Comparison of ENCODE assay signal across 8 cellular contexts in the genomic region with DNA sequence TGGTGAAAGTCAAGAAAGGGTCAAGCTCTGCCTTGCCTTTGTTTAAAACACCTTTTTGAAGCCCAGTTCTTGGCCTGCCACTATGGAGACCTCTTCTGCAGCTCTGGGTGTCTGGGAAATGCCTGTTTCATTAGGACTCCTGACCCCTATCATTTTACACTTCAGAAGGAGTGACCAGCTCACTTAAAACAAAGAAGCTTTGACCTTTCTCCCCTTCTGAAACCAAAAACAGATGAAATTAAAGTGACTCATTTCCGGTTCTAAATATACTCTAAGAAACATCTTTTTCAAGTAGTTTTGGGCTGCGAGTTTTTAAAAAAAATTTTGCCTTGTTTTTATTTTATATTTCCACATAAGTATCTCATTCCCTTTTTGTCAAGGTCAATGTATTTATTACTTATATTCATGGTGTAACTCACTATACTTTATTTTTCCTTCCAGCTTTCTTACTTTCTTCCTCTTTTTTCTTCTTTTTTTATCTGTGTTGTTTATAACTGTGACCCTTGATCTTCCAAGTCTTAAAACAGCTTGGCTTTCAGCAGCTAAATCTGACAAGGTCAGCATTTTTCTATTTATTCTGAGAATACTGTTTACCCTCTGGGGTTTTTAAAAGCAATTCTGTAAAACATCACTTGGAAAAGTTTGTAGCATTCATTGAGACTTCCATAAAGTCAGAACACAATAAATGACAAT.
DNase-seq lines count a peak whose midpoint lies in the region; ATAC-seq, FAIRE-seq and TF ChIP-seq lines count a peak whose summit lies in the region.
"Had no signal": no experiment of that assay in that cellular context is flagged by ENCODE, and none has a peak within 500 bp of the region (broad histone marks: within the 10 kb centered on the region; RNA-seq: fewer than 3 reads in every experiment).

No MANE protein-coding gene starts in this region.

- intact Hi-C loops in K562 (cut with micrococcal nuclease) = no loop called here
- intact Hi-C loops in natural killer cell (cut with micrococcal nuclease) = no loop called here
- intact Hi-C loops in prostate gland (cut with DNase I) = no loop called here

- H3K4me3 ChIP-seq in K562 (no peak overlapping the region), prostate gland (no peak overlapping the region)
- H3K4me3 ChIP-seq: esophagus muscularis mucosa had no signal

- H4K20me1 ChIP-seq in K562 (replicated peaks; ENCODE audit: control insufficient read depth, insufficient read depth, low read length) = no peaks in the 10 kb centered on the region

- no peak overlapping the region for H2AFZ ChIP-seq in K562 (ENCODE audit: low read depth, low read length)

- H3K79me2 ChIP-seq in K562 (ENCODE audit: control insufficient read depth, insufficient read depth, low read length) = no peaks in the 10 kb centered on the region

- no peak for TF ChIP-seq EP300 in K562 (IDR thresholded peaks at IDR 0.05; ENCODE audit: low read length)

- DNase-seq in K562 (ENCODE audit: extremely low read depth in 1 of 4, low spot score in 3 of 4) (no peak), stromal cell of bone marrow (ENCODE audit: low read depth) (peak; percentile 34), natural killer cell (no peak), middle frontal gyrus (ENCODE audit: extremely low spot score, low spot score) (no peak), prostate gland (ENCODE audit: low spot score) (no peak)

- H3K36me3 Mint-ChIP-seq in natural killer cell = no peaks in the 10 kb centered on the region

- FAIRE-seq in K562 (lab: Jason Lieb, UNC) = no peak

- ATAC-seq in GM19351 (IDR thresholded peaks at IDR 0.05; ENCODE audit: unreplicated experiment) = peak; percentile 67
- ATAC-seq in HG03280 (IDR thresholded peaks at IDR 0.05; ENCODE audit: unreplicated experiment) = peak; percentile 65
- no peak for ATAC-seq in K562
- ATAC-seq in natural killer cell = no peak

- TF ChIP-seq CTCF in K562 (IDR thresholded peaks at IDR 0.05 in 2 of 3, conservative IDR thresholded peaks at IDR 0.05 in 1 of 3; ENCODE audit: insufficient read depth in 2 of 3, low read depth in 1 of 3, low read length in 3 of 3) = no peak
- TF ChIP-seq CTCF in natural killer cell (IDR thresholded peaks at IDR 0.05) = no peak
- no peak for TF ChIP-seq CTCF in prostate gland (IDR thresholded peaks at IDR 0.05)

- no peak overlapping the region for H3K27ac Mint-ChIP-seq in natural killer cell

- peaks cover 6% of the 10 kb centered on the region in 2 donors for H3K9me3 Mint-ChIP-seq in natural killer cell

- in situ Hi-C loops in K562 (cut with MboI) = no loop called here

- H3K36me3 ChIP-seq in K562 (ENCODE audit: control insufficient read depth, insufficient read depth, low read length) (no peaks in the 10 kb centered on the region), prostate gland (no peaks in the 10 kb centered on the region)
- H3K36me3 ChIP-seq: esophagus muscularis mucosa had no signal

- no peaks in the 10 kb centered on the region for H3K9me1 ChIP-seq in K562 (ENCODE audit: control insufficient read depth, insufficient read depth, low read length)

- H3K27me3 ChIP-seq in K562 (ENCODE audit: control insufficient read depth in 2 of 2, insufficient read depth in 2 of 2, low read length in 2 of 2) = no peaks in the 10 kb centered on the region
- no peaks in the 10 kb centered on the region for H3K27me3 ChIP-seq in prostate gland (replicated peaks; ENCODE audit: insufficient read depth)
- H3K27me3 ChIP-seq: esophagus muscularis mucosa had no signal

- no peaks in the 10 kb centered on the region for H3K4me1 ChIP-seq in K562 (replicated peaks in 1 of 2; ENCODE audit: control insufficient read depth in 2 of 2, insufficient read depth in 2 of 2, low read length in 2 of 2)
- no peaks in the 10 kb centered on the region for H3K4me1 ChIP-seq in prostate gland (replicated peaks)

- H3K9me3 ChIP-seq in K562 (replicated peaks; ENCODE audit: control insufficient read depth, insufficient read depth, low read depth, low read length) (no peaks in the 10 kb centered on the region), prostate gland (no peaks in the 10 kb centered on the region)
- H3K9me3 ChIP-seq: esophagus muscularis mucosa had no signal

- 0% methylated on average over 2 of the region's 2 CpGs for WGBS in K562 (ENCODE audit: insufficient coverage, low coverage, missing lambda C conversion rate)
- WGBS in prostate gland = 65% methylated on average over 2 of the region's 2 CpGs

- no peak overlapping the region for H3K4me2 ChIP-seq in K562 (ENCODE audit: insufficient read depth, low read length)

- no peak for TF ChIP-seq POLR2A in K562 (conservative IDR thresholded peaks at IDR 0.05)
- TF ChIP-seq POLR2A in prostate gland (IDR thresholded peaks at IDR 0.05) = no peak

- H3K27ac ChIP-seq in K562 (ENCODE audit: extremely low read depth, low read depth, low read length) = no peak overlapping the region
- H3K27ac ChIP-seq in prostate gland = no peak overlapping the region
- H3K27ac ChIP-seq: esophagus muscularis mucosa had no signal

- H3K4me3 Mint-ChIP-seq in natural killer cell = no peak overlapping the region

- no peaks in the 10 kb centered on the region for H3K27me3 Mint-ChIP-seq in natural killer cell (ENCODE audit: low read depth in 2 of 2)

- H3K9ac ChIP-seq in K562 (ENCODE audit: insufficient read depth in 1 of 2, low read depth in 2 of 2, low read length in 2 of 2) = no peak overlapping the region

- CTCF ChIA-PET in K562 (lab: Yijun Ruan, JAX; ENCODE audit: low intra/inter-chr PET ratio) = no interaction called here

- POLR2A ChIA-PET in K562 (lab: Yijun Ruan, JAX) = interaction anchor here (1.0 kb wide), 1 partner anchor 9 kb away, joined by 3 read pairs; no protein-coding TSS in a partner anchor

- no peak for TF ChIP-seq RAD21 in K562 (CRISPR knock-in tag; conservative IDR thresholded peaks at IDR 0.05 in 1 of 2, IDR thresholded peaks at IDR 0.05 in 1 of 2)

- no peaks in the 10 kb centered on the region for H3K4me1 Mint-ChIP-seq in natural killer cell

- BruUV-seq in K562 (replicated peaks; lab: Mats Ljungman, UMichigan) = no TSS peak

TF ChIP-seq in K562, 482 proteins besides CTCF, POLR2A, EP300 and RAD21:
- TF ChIP-seq MAFK (IDR thresholded peaks at IDR 0.05; ENCODE audit: low read length) (peak; percentile 53; the same call in 1 of the 2 replicates), MAFG (tag; conservative IDR thresholded peaks at IDR 0.05) (0 out of 2 replicates have a peak, but pooled peaks have one; percentile 42), ZNF316 (IDR thresholded peaks at IDR 0.05) (peak; percentile 41), MAFF (IDR thresholded peaks at IDR 0.05; ENCODE audit: low read length) (peak; percentile 55)
- TF ChIP-seq, protein P1, sequence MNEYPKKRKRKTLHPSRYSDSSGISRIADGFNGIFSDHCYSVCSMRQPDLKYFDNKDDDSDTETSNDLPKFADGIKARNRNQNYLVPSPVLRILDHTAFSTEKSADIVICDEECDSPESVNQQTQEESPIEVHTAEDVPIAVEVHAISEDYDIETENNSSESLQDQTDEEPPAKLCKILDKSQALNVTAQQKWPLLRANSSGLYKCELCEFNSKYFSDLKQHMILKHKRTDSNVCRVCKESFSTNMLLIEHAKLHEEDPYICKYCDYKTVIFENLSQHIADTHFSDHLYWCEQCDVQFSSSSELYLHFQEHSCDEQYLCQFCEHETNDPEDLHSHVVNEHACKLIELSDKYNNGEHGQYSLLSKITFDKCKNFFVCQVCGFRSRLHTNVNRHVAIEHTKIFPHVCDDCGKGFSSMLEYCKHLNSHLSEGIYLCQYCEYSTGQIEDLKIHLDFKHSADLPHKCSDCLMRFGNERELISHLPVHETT (CRISPR knock-in tag; conservative IDR thresholded peaks at IDR 0.05 in 1 of 2, IDR thresholded peaks at IDR 0.05 in 1 of 2) = no peak

Comparison
In these comparisons a context has a peak if more than half of its experiments do, and no peak if none do; other contexts are left out.
1. ATAC-seq: peak in GM19351 (single experiment) and HG03280 (single experiment); none in K562 (single experiment) and natural killer cell (0 of 3).